ENCODE assay signal across 14 cellular contexts in the genomic region with DNA sequence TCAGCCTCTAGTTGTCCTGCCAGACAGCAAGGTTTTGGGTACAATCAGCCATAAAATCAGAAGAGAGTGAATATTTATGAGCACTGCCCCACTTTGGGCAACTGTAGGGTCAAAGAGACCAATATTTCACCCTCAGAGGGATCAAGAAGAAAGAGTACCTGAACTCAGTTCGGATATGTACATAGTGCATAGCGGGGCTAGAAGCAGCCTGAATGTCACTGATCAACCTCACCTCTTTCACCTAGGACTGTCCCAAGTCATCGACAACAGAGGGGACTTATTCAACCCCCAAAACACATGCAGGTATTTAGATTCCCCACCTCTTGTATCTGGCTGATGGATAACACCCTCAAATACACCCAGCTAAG.
A peak's percentile ranks its signal among the peaks of the same experiment; 100 is the strongest.
DNase-seq lines count a peak whose midpoint lies in the region; ATAC-seq and TF ChIP-seq lines count a peak whose summit lies in the region.
"Had no signal": no experiment of that assay in that cellular context is flagged by ENCODE, and none has a peak within 500 bp of the region (broad histone marks: within the 10 kb centered on the region; RNA-seq: fewer than 3 reads in every experiment).

No MANE protein-coding gene starts in this region.

- POLR2A ChIA-PET in activated CD4-positive, alpha-beta T cell treated with anti-CD3 and anti-CD28 coated beads for 36 hours (lab: Charles Lee), result interaction anchor here (0.6 to 2.1 kb wide), 7 partner anchors 15 to 562 kb away, joined by 3 to 10 read pairs (median 4); no protein-coding TSS in a partner anchor

- no peak overlapping the region for H2AFZ ChIP-seq in osteoblast (ENCODE audit: low read length)

- no peaks in the 10 kb centered on the region for H3K27me3 Mint-ChIP-seq in activated CD4-positive, alpha-beta T cell treated with anti-CD3 and anti-CD28 coated beads for 36 hours
- no peaks in the 10 kb centered on the region for H3K27me3 Mint-ChIP-seq in T-helper 17 cell
- peaks cover 14% of the 10 kb centered on the region for H3K27me3 Mint-ChIP-seq in nephron progenitor cell (ENCODE audit: low read depth, poor library complexity)
- H3K27me3 Mint-ChIP-seq: activated naive CD8-positive, alpha-beta T cell treated with anti-CD3 and anti-CD28 coated beads, Interleukin-2, amount 10 ng/mL, durations not matched to agents 7 days and 5 days had no signal

- H3K4me1 Mint-ChIP-seq in activated CD4-positive, alpha-beta T cell treated with anti-CD3 and anti-CD28 coated beads for 36 hours, result peaks cover 53% of the 10 kb centered on the region
- H3K4me1 Mint-ChIP-seq in T-helper 17 cell (peaks cover 18% of the 10 kb centered on the region), nephron progenitor cell (peaks cover 25% of the 10 kb centered on the region)

- intact Hi-C loops in activated CD4-positive, alpha-beta T cell treated with anti-CD3 and anti-CD28 coated beads for 36 hours (cut with DNase I, micrococcal nuclease), result loop anchor here (1.0 to 10.0 kb wide), 27 partner anchors 8 to 882 kb away; partner anchors contain the start of genes FOXO1 (in 1 of the 2) and MRPS31 (in 1 of the 2)

- peak; percentile 29 for ATAC-seq in activated CD4-positive, alpha-beta T cell treated with anti-CD3 and anti-CD28 coated beads for 36 hours
- peak; percentile 12 for ATAC-seq in GM21717 (IDR thresholded peaks at IDR 0.05; ENCODE audit: unreplicated experiment)
- peak; percentile 26 for ATAC-seq in T-helper 17 cell
- no peak for ATAC-seq in HG03521 (IDR thresholded peaks at IDR 0.05; ENCODE audit: unreplicated experiment)

- H3K36me3 Mint-ChIP-seq in activated CD4-positive, alpha-beta T cell treated with anti-CD3 and anti-CD28 coated beads for 36 hours (ENCODE audit: low read depth), result peaks cover 11% of the 10 kb centered on the region
- H3K36me3 Mint-ChIP-seq in T-helper 17 cell (ENCODE audit: low read depth) (no peaks in the 10 kb centered on the region), nephron progenitor cell (ENCODE audit: low read depth) (peaks cover 4% of the 10 kb centered on the region)

- no peaks in the 10 kb centered on the region for H4K20me1 ChIP-seq in osteoblast (ENCODE audit: insufficient read depth, low read length)

- H3K4me2 ChIP-seq in osteoblast (ENCODE audit: insufficient read depth, low read length), result no peak overlapping the region

- H3K27ac ChIP-seq in osteoblast (ENCODE audit: low read depth, low read length), result peak overlapping the region; percentile 49
- H3K27ac ChIP-seq: coronary artery, right atrium auricular region, thyroid gland had no signal

- no peaks in the 10 kb centered on the region for H3K27me3 ChIP-seq in osteoblast (ENCODE audit: insufficient read depth, low read length)
- H3K27me3 ChIP-seq: right atrium auricular region, thyroid gland had no signal

- peak overlapping the region; percentile 99 for H3K27ac Mint-ChIP-seq in activated CD4-positive, alpha-beta T cell treated with anti-CD3 and anti-CD28 coated beads for 36 hours
- H3K27ac Mint-ChIP-seq in T-helper 17 cell (peak overlapping the region; percentile 41), nephron progenitor cell (no peak overlapping the region)

- H3K4me1 ChIP-seq in osteoblast (ENCODE audit: insufficient read depth, low read length), result peaks cover 10% of the 10 kb centered on the region
- H3K4me1 ChIP-seq: right atrium auricular region, thyroid gland had no signal

- no peaks in the 10 kb centered on the region for H3K9me3 ChIP-seq in T-helper 17 cell (ENCODE audit: control insufficient read depth, low read length, poor library complexity, severe bottlenecking)
- no peaks in the 10 kb centered on the region for H3K9me3 ChIP-seq in osteoblast (ENCODE audit: low read depth, low read length)
- H3K9me3 ChIP-seq: right atrium auricular region, thyroid gland had no signal

- H3K9me3 Mint-ChIP-seq in activated CD4-positive, alpha-beta T cell treated with anti-CD3 and anti-CD28 coated beads for 36 hours (ENCODE audit: low read depth), result peaks cover 12% of the 10 kb centered on the region
- H3K9me3 Mint-ChIP-seq in nephron progenitor cell, result peaks cover 11% of the 10 kb centered on the region

- H3K36me3 ChIP-seq in osteoblast (ENCODE audit: insufficient read depth, low read length), result no peaks in the 10 kb centered on the region
- H3K36me3 ChIP-seq: right atrium auricular region, thyroid gland had no signal

- H3K4me3 Mint-ChIP-seq in activated CD4-positive, alpha-beta T cell treated with anti-CD3 and anti-CD28 coated beads for 36 hours, result peak overlapping the region; percentile 62
- H3K4me3 Mint-ChIP-seq in T-helper 17 cell (no peak overlapping the region), nephron progenitor cell (no peak overlapping the region)
- H3K4me3 Mint-ChIP-seq: activated naive CD8-positive, alpha-beta T cell treated with anti-CD3 and anti-CD28 coated beads, Interleukin-2, amount 10 ng/mL, durations not matched to agents 7 days and 5 days had no signal

- CTCF ChIA-PET in activated CD4-positive, alpha-beta T cell treated with anti-CD3 and anti-CD28 coated beads for 36 hours (lab: Charles Lee), result interaction anchor here (1.0 to 2.2 kb wide), 11 partner anchors 13 to 663 kb away, joined by 3 to 8 read pairs (median 4); no protein-coding TSS in a partner anchor

- H3K79me2 ChIP-seq in osteoblast (ENCODE audit: insufficient read depth, low read length), result no peaks in the 10 kb centered on the region

- DNase-seq in activated CD4-positive, alpha-beta T cell treated with anti-CD3 and anti-CD28 coated beads for 36 hours, result no peak
- no peak for DNase-seq in activated CD4-positive, alpha-beta T cell treated with anti-CD3 and anti-CD28 coated beads for 1 hour
- no peak for DNase-seq in T-helper 17 cell
- no peak for DNase-seq in osteoblast (ENCODE audit: insufficient read length, low spot score, missing footprints)
- DNase-seq in nephron progenitor cell, result no peak
- DNase-seq in NCI-H2171 (lab: John Stamatoyannopoulos, UW), result no peak
- DNase-seq: NCI-H1105, NCI-H524 treated with DMSO at 0.1 percent for 48 hours, thyroid gland had no signal

- H3K4me3 ChIP-seq in osteoblast (ENCODE audit: insufficient read depth, low read length), result no peak overlapping the region
- H3K4me3 ChIP-seq: coronary artery, right atrium auricular region, thyroid gland had no signal

- no peak for TF ChIP-seq CTCF in osteoblast (IDR thresholded peaks at IDR 0.05; ENCODE audit: extremely low read depth, low read depth, low read length)
- no peak for TF ChIP-seq CTCF in nephron progenitor cell (IDR thresholded peaks at IDR 0.05)
